16 cellular contexts compared by ENCODE assay signal in genomic region chr20:42652261-42652660, GRCh38.
DNase-seq lines count a peak whose midpoint lies in the region; FAIRE-seq and TF ChIP-seq lines count a peak whose summit lies in the region.
"Had no signal": no experiment of that assay in that cellular context is flagged by ENCODE, and none has a peak within 500 bp of the region (broad histone marks: within the 10 kb centered on the region; RNA-seq: fewer than 3 reads in every experiment).

No MANE protein-coding gene starts in this region.

- H3K4me2 ChIP-seq in GM23248 (ENCODE audit: unreplicated experiment): no peak overlapping the region

- no peak overlapping the region for H3K27ac ChIP-seq in GM23248
- no peak overlapping the region for H3K27ac ChIP-seq in substantia nigra (ENCODE audit: low read depth, low read length, poor library complexity, severe bottlenecking)
- H3K27ac ChIP-seq: C4-2B, HL-60 had no signal

- H3K9ac ChIP-seq in GM23248: no peak overlapping the region

- H2AFZ ChIP-seq in GM23248: no peak overlapping the region

- no peaks in the 10 kb centered on the region for H3K79me2 ChIP-seq in GM23248 (ENCODE audit: insufficient read depth)

- no peaks in the 10 kb centered on the region for H3F3A ChIP-seq in GM23248 (ENCODE audit: insufficient read depth)

- H3K9me3 ChIP-seq in GM23248 (ENCODE audit: low read depth): no peaks in the 10 kb centered on the region

- WGBS in GM23248 (ENCODE audit: low coverage in 1 of 2, low lambda C conversion rate in 2 of 2, missing lambda C conversion rate in 2 of 2), 2 experiments: 0 to 3% methylated on average over 2 of the region's 2 CpGs

- H3K36me3 ChIP-seq in GM23248 (ENCODE audit: low read depth) (no peaks in the 10 kb centered on the region), bronchial epithelial cell (ENCODE audit: control insufficient read depth, insufficient read depth, low read length) (no peaks in the 10 kb centered on the region)

- DNase-seq in GM23248 (peak; percentile 1), bronchial epithelial cell (ENCODE audit: low read depth) (no peak), islet precursor cell (peak; percentile 50), retina (peak; percentile 42), NCI-H187 (lab: John Stamatoyannopoulos, UW) (no peak), NOMO-1 (lab: John Stamatoyannopoulos, UW; ENCODE audit: unreplicated experiment in 2 of 2) (no peak), substantia nigra (lab: John Stamatoyannopoulos, UW) (no peak)
- DNase-seq in activated CD4-positive, alpha-beta T cell treated with anti-CD3 and anti-CD28 coated beads, Interleukin-2, amount 50 U/mL, for 4 hours: no peak
- DNase-seq: Calu3; CD4-positive, alpha-beta memory T cell; DMS79 treated with DMSO at 0.1 percent for 48 hours; GF-D8; GOT3; H9 had no signal

- peak; percentile 47 for FAIRE-seq in bronchial epithelial cell (lab: Jason Lieb, UNC)

- no peak overlapping the region for H3K4me3 ChIP-seq in GM23248
- H3K4me3 ChIP-seq in bronchial epithelial cell (ENCODE audit: low read depth, low read length): no peak overlapping the region

- H3K9me2 ChIP-seq in GM23248 (ENCODE audit: insufficient read depth): no peaks in the 10 kb centered on the region

- no peaks in the 10 kb centered on the region for H3K4me1 ChIP-seq in GM23248 (ENCODE audit: insufficient read depth)

- H4K20me1 ChIP-seq in GM23248 (ENCODE audit: insufficient read depth): no peaks in the 10 kb centered on the region

- in situ Hi-C loops in GM23248 (cut with MboI): no loop called here

- H3K27me3 ChIP-seq in GM23248 (replicated peaks; ENCODE audit: insufficient read depth) (no peaks in the 10 kb centered on the region), bronchial epithelial cell (ENCODE audit: control insufficient read depth, insufficient read depth, low read length) (no peaks in the 10 kb centered on the region)

- TF ChIP-seq CTCF in bronchial epithelial cell (IDR thresholded peaks at IDR 0.05; ENCODE audit: insufficient read depth, low read length, severe bottlenecking): no peak

Comparison
In these comparisons a context has a peak if more than half of its experiments do, and no peak if none do; other contexts are left out.
1. DNase-seq: peak in GM23248 (single experiment), islet precursor cell (single experiment) and retina (single experiment); none in bronchial epithelial cell (single experiment), NCI-H187 (0 of 2), NOMO-1 (0 of 2), substantia nigra (0 of 49) and activated CD4-positive, alpha-beta T cell treated with anti-CD3 and anti-CD28 coated beads, Interleukin-2, amount 50 U/mL, for 4 hours (0 of 2).